In the genomic region with DNA sequence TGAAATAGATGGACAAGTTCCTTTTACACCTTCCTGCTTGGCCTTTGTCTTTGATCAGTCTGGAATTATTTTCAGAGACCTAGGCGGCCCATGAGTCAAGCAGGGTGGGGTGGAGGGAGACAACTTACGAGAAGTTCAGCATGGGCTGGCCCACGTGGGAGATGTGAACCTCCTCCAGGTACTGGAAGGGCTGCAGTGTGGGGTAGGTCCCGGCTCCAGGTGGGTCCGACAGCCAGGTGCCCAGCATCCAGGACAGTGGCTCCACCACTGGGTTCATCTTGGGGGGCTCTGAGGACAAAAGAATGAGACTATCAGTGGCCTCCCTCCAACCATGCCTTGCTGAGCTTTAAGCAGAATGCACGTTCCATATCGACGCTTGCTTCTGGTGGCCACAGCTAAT, we compare ENCODE assay signal across 17 cellular contexts.
"Had no signal": no experiment of that assay in that cellular context is flagged by ENCODE, and none has a peak within 500 bp of the region (broad histone marks: within the 10 kb centered on the region; RNA-seq: fewer than 3 reads in every experiment).

No MANE protein-coding gene starts in this region.

- H3K4me1 ChIP-seq: foreskin keratinocyte had no signal

- H3K27me3 ChIP-seq: dorsolateral prefrontal cortex, esophagus muscularis mucosa, foreskin keratinocyte, gastroesophageal sphincter, heart left ventricle, hepatocyte had no signal

- H3K27ac ChIP-seq: coronary artery, dorsolateral prefrontal cortex, esophagus muscularis mucosa, foreskin keratinocyte, gastroesophageal sphincter, heart left ventricle, hepatocyte, left lung, lower lobe of right lung had no signal

- H3K4me2 ChIP-seq: hepatocyte had no signal

- H2AFZ ChIP-seq: hepatocyte had no signal

- ATAC-seq: foreskin keratinocyte, gastroesophageal sphincter, heart left ventricle, left cardiac atrium, left lung, left ventricle myocardium superior, lower lobe of right lung, mucosa of descending colon had no signal

- H3K4me3 ChIP-seq: coronary artery, dorsolateral prefrontal cortex, esophagus muscularis mucosa, gastroesophageal sphincter, heart left ventricle, hepatocyte, left lung, lower lobe of right lung, mucosa of descending colon had no signal

- H3K9me3 ChIP-seq: esophagus muscularis mucosa, gastroesophageal sphincter, heart left ventricle, left lung, lower lobe of right lung, mucosa of descending colon had no signal

- DNase-seq: dermis blood vessel endothelial cell; effector CD4-positive, alpha-beta T cell; foreskin keratinocyte; heart left ventricle; hypothalamus; immature natural killer cell; left cardiac atrium; left ventricle myocardium superior; lower lobe of right lung; mesenchymal stem cell; mucosa of descending colon had no signal
